Comparison of ENCODE assay signal across 8 cellular contexts in genomic region chr4:16082424-16083216, GRCh38. TPM values are rescaled to one million over a fixed set of nuclear protein-coding genes. Genes with fewer than 3 reads are reported as not detected.
DNase-seq lines count a peak whose midpoint lies in the region; ATAC-seq and TF ChIP-seq lines count a peak whose summit lies in the region.

No MANE protein-coding gene starts in this region.

- no peak overlapping the region for H3K27ac Mint-ChIP-seq in activated naive CD4-positive, alpha-beta T cell treated with anti-CD3 and anti-CD28 coated beads for 36 hours
- peak overlapping the region; percentile 92 for H3K27ac Mint-ChIP-seq in progenitor cell of endocrine pancreas

- CTCF ChIA-PET in activated naive CD4-positive, alpha-beta T cell treated with anti-CD3 and anti-CD28 coated beads for 36 hours (lab: Charles Lee) = interaction anchor here (0.8 to 1.2 kb wide), 5 partner anchors 11 to 199 kb away, joined by 3 to 5 read pairs (median 3); no protein-coding TSS in a partner anchor

- no peaks in the 10 kb centered on the region for H3K36me3 Mint-ChIP-seq in activated naive CD4-positive, alpha-beta T cell treated with anti-CD3 and anti-CD28 coated beads for 36 hours (ENCODE audit: low read depth)
- H3K36me3 Mint-ChIP-seq in progenitor cell of endocrine pancreas (ENCODE audit: insufficient read depth) = peaks cover 4% of the 10 kb centered on the region

- no peaks in the 10 kb centered on the region for H3K36me3 ChIP-seq in right atrium auricular region

- H3K27me3 Mint-ChIP-seq in activated naive CD4-positive, alpha-beta T cell treated with anti-CD3 and anti-CD28 coated beads for 36 hours (ENCODE audit: low read depth) = peaks cover 74% of the 10 kb centered on the region
- peaks cover 14% of the 10 kb centered on the region for H3K27me3 Mint-ChIP-seq in progenitor cell of endocrine pancreas

- peaks cover 0 to 4% of the 10 kb centered on the region in 2 donors for H3K27me3 ChIP-seq in right atrium auricular region

- H3K9me3 Mint-ChIP-seq in activated naive CD4-positive, alpha-beta T cell treated with anti-CD3 and anti-CD28 coated beads for 36 hours = peaks cover 1% of the 10 kb centered on the region
- no peaks in the 10 kb centered on the region for H3K9me3 Mint-ChIP-seq in progenitor cell of endocrine pancreas (ENCODE audit: low read depth)

- intact Hi-C loops in activated naive CD4-positive, alpha-beta T cell treated with anti-CD3 and anti-CD28 coated beads for 36 hours (cut with micrococcal nuclease) = loop anchor here (1.0 to 5.0 kb wide), 2 partner anchors 40 to 180 kb away; no protein-coding TSS in a partner anchor

- peaks cover 0 to 11% of the 10 kb centered on the region in 2 donors for H3K9me3 ChIP-seq in right atrium auricular region

- no peak for ATAC-seq in GM21447 (IDR thresholded peaks at IDR 0.05; ENCODE audit: unreplicated experiment)
- ATAC-seq in HG03460 (IDR thresholded peaks at IDR 0.05; ENCODE audit: unreplicated experiment) = no peak

- H3K4me3 ChIP-seq in right atrium auricular region = peak overlapping the region; percentile 58 to 62

- DNase-seq in NCI-H82 (lab: John Stamatoyannopoulos, UW) (peak; percentile 63), NCI-H82 treated with DMSO at 0.1 percent for 48 hours (lab: John Stamatoyannopoulos, UW; ENCODE audit: unreplicated experiment) (no peak), right atrium auricular region (ENCODE audit: low spot score) (no peak), progenitor cell of endocrine pancreas (ENCODE audit: low spot score, unreplicated experiment) (peak; percentile 78), UCSD-AML1 (lab: John Stamatoyannopoulos, UW; ENCODE audit: unreplicated experiment) (no peak)
- DNase-seq in activated naive CD4-positive, alpha-beta T cell treated with anti-CD3 and anti-CD28 coated beads for 36 hours = peak; percentile 28

- TF ChIP-seq CTCF in right atrium auricular region (IDR thresholded peaks at IDR 0.05) (no peak), progenitor cell of endocrine pancreas (IDR thresholded peaks at IDR 0.05; ENCODE audit: unreplicated experiment) (no peak)

- peaks cover 0 to 32% of the 10 kb centered on the region in 2 donors for H3K4me1 ChIP-seq in right atrium auricular region

- peaks cover 22% of the 10 kb centered on the region for H3K4me1 Mint-ChIP-seq in activated naive CD4-positive, alpha-beta T cell treated with anti-CD3 and anti-CD28 coated beads for 36 hours (ENCODE audit: low read depth)
- peaks cover 21% of the 10 kb centered on the region for H3K4me1 Mint-ChIP-seq in progenitor cell of endocrine pancreas (ENCODE audit: low read depth)

- no peak overlapping the region for H3K27ac ChIP-seq in right atrium auricular region

- H3K4me3 Mint-ChIP-seq in activated naive CD4-positive, alpha-beta T cell treated with anti-CD3 and anti-CD28 coated beads for 36 hours = peak overlapping the region; percentile 60
- H3K4me3 Mint-ChIP-seq in progenitor cell of endocrine pancreas (ENCODE audit: low read depth) = peak overlapping the region; percentile 84

RNA-seq across cellular contexts. Expression of gene PROM1, which starts 1.2 kb away (rescaled TPM):
- under 1 TPM; 0.05 to 0.10 TPM for total RNA-seq in activated naive CD4-positive, alpha-beta T cell treated with anti-CD3 and anti-CD28 coated beads for 36 hours
- total RNA-seq in right atrium auricular region = 1 to 10 TPM; 5.2 to 8.1 TPM
- 105 and 121 TPM in 2 replicates for total RNA-seq in progenitor cell of endocrine pancreas

Comparison
In these comparisons a context has a peak if more than half of its experiments do, and no peak if none do; other contexts are left out.
1. DNase-seq: peak in NCI-H82 (single experiment), activated naive CD4-positive, alpha-beta T cell treated with anti-CD3 and anti-CD28 coated beads for 36 hours (single experiment) and progenitor cell of endocrine pancreas (single experiment); none in NCI-H82 treated with DMSO at 0.1 percent for 48 hours (single experiment), right atrium auricular region (single experiment) and UCSD-AML1 (single experiment).
2. RNA of gene PROM1, which starts 1.2 kb away (total RNA-seq): 105 to 121 TPM in progenitor cell of endocrine pancreas; 5.2 to 8.1 TPM in right atrium auricular region and 0.05 to 0.10 TPM in activated naive CD4-positive, alpha-beta T cell treated with anti-CD3 and anti-CD28 coated beads for 36 hours; every median in the first group is over 10 times any median in the second.